15 cellular contexts compared by ENCODE assay signal in genomic region chr3:55307622-55308021, GRCh38.
"Had no signal": no experiment of that assay in that cellular context is flagged by ENCODE, and none has a peak within 500 bp of the region (broad histone marks: within the 10 kb centered on the region; RNA-seq: fewer than 3 reads in every experiment).

No MANE protein-coding gene starts in this region.

- H3K36me3 ChIP-seq: pancreas, sigmoid colon, spleen, transverse colon, upper lobe of right lung, uterus had no signal

- H3K27ac ChIP-seq: dorsolateral prefrontal cortex, pancreas, spleen, transverse colon, upper lobe of right lung, uterus had no signal

- H3K4me3 ChIP-seq: dorsolateral prefrontal cortex, lung, pancreas, sigmoid colon, skin epidermis, spleen, transverse colon, upper lobe of right lung, uterus had no signal

- DNase-seq: central memory CD4-positive, alpha-beta T cell; dorsolateral prefrontal cortex; effector CD4-positive, alpha-beta T cell; left ventricle myocardium superior; natural killer cell; pancreas; retina; sigmoid colon; spleen; stimulated activated CD4-positive, alpha-beta T cell treated with anti-CD3 and anti-CD28 coated beads, Interleukin-4, amount 100 ng/mL, for 4 hours; transverse colon; upper lobe of right lung; uterus had no signal

- H3K9me3 ChIP-seq: pancreas, sigmoid colon, spleen, transverse colon, upper lobe of right lung, uterus had no signal

- H3K4me1 ChIP-seq: pancreas, spleen, transverse colon, upper lobe of right lung, uterus had no signal

- H3K27me3 ChIP-seq: dorsolateral prefrontal cortex, pancreas, sigmoid colon, spleen, transverse colon, upper lobe of right lung, uterus had no signal
